Comparison of ENCODE assay signal across 1 cellular context in the genomic region with DNA sequence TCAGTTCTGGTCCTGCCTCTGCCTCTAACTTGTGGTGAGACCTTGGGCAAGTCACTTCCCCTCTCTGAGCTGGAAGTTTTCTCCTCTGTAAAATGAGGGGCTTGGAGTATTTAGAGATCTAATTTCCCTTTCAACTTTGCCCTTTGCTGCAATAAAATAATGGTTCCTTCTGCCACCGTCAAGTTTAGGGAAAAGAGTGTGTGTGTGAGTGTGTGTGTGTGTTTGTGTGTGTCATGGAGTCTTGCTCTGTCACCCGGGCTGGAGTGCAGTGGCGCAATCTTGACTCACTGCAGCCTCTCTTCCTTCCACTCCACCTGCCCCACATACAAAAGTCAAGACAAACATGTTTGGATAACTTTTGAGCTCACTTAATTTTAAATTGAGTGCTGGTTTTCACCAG.
A peak's percentile ranks its signal among the peaks of the same experiment; 100 is the strongest.
TF ChIP-seq lines count a peak whose summit lies in the region.

No MANE protein-coding gene starts in this region.

TF ChIP-seq in HepG2, 621 proteins besides CTCF, POLR2A, EP300 and RAD21 (continued from another document and continues in another):
- TF ChIP-seq CBX2 (IDR thresholded peaks at IDR 0.05; ENCODE audit: low read depth, low read length) (no peak), CBX2 (CRISPR knock-in tag; IDR thresholded peaks at IDR 0.05; ENCODE audit: low read depth) (no peak), REL (CRISPR knock-in tag; conservative IDR thresholded peaks at IDR 0.05) (no peak), ZC3H13 (CRISPR knock-in tag; IDR thresholded peaks at IDR 0.05) (no peak), ZMYM2 (CRISPR knock-in tag; IDR thresholded peaks at IDR 0.05) (no peak), ZNF234 (CRISPR knock-in tag; conservative IDR thresholded peaks at IDR 0.05) (no peak), PHF5A (CRISPR knock-in tag; IDR thresholded peaks at IDR 0.05; ENCODE audit: low read depth, unreplicated experiment) (peak; percentile 29), SNAI1 (CRISPR knock-in tag; IDR thresholded peaks at IDR 0.05; ENCODE audit: borderline replicate concordance) (no peak), GATAD2A (CRISPR knock-in tag; IDR thresholded peaks at IDR 0.05) (peak; percentile 79), FOXK1 (CRISPR knock-in tag; IDR thresholded peaks at IDR 0.05; ENCODE audit: borderline replicate concordance, low read depth) (no peak), YY1 (IDR thresholded peaks at IDR 0.05; ENCODE audit: insufficient read depth, insufficient replicate concordance, low read depth, low read length) (peak; percentile 3), TAF1 (CRISPR knock-in tag; IDR thresholded peaks at IDR 0.05) (no peak), ZNF670 (CRISPR knock-in tag; IDR thresholded peaks at IDR 0.05; ENCODE audit: borderline replicate concordance) (no peak), ATF6 (CRISPR knock-in tag; conservative IDR thresholded peaks at IDR 0.05) (no peak), RBFOX2 (IDR thresholded peaks at IDR 0.05; ENCODE audit: low read depth, low read length) (no peak), ZNF280D (CRISPR knock-in tag; IDR thresholded peaks at IDR 0.05) (0 out of 2 replicates have a peak, but pooled peaks have one; percentile 33), ZBTB21 (CRISPR knock-in tag; IDR thresholded peaks at IDR 0.05) (no peak), ZNF883 (CRISPR knock-in tag; IDR thresholded peaks at IDR 0.05; ENCODE audit: not compliant biosample characterization) (no peak), NFE2 (CRISPR knock-in tag; IDR thresholded peaks at IDR 0.05) (no peak), RARG (CRISPR knock-in tag; IDR thresholded peaks at IDR 0.05; ENCODE audit: low read depth) (no peak), U2AF1 (optimal IDR thresholded peaks at IDR 0.05; ENCODE audit: low read depth, low read length) (no peak), U2AF2 (IDR thresholded peaks at IDR 0.05; ENCODE audit: low read depth, low read length) (no peak), ZMAT5 (CRISPR knock-in tag; IDR thresholded peaks at IDR 0.05; ENCODE audit: borderline replicate concordance, low read depth) (no peak), ZNF674 (CRISPR knock-in tag; IDR thresholded peaks at IDR 0.05; ENCODE audit: low read depth) (no peak), CHCHD3 (CRISPR knock-in tag; IDR thresholded peaks at IDR 0.05) (no peak), CHD4 (IDR thresholded peaks at IDR 0.05; ENCODE audit: borderline replicate concordance, low read length) (peak; percentile 77; the same call in 1 of the 2 replicates), TSC22D2 (CRISPR knock-in tag; IDR thresholded peaks at IDR 0.05; ENCODE audit: borderline replicate concordance) (no peak), ZNF562 (CRISPR knock-in tag; IDR thresholded peaks at IDR 0.05; ENCODE audit: borderline replicate concordance) (no peak), ZNF432 (CRISPR knock-in tag; IDR thresholded peaks at IDR 0.05; ENCODE audit: borderline replicate concordance) (no peak), DR1 (CRISPR knock-in tag; IDR thresholded peaks at IDR 0.05) (no peak), ZEB1 (IDR thresholded peaks at IDR 0.05; ENCODE audit: insufficient replicate concordance, low read depth) (no peak), ZNF570 (CRISPR knock-in tag; IDR thresholded peaks at IDR 0.05; ENCODE audit: borderline replicate concordance) (no peak)
- TF ChIP-seq, protein P1, sequence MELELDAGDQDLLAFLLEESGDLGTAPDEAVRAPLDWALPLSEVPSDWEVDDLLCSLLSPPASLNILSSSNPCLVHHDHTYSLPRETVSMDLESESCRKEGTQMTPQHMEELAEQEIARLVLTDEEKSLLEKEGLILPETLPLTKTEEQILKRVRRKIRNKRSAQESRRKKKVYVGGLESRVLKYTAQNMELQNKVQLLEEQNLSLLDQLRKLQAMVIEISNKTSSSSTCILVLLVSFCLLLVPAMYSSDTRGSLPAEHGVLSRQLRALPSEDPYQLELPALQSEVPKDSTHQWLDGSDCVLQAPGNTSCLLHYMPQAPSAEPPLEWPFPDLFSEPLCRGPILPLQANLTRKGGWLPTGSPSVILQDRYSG (CRISPR knock-in tag; IDR thresholded peaks at IDR 0.05) = no peak
- TF ChIP-seq, protein P2, sequence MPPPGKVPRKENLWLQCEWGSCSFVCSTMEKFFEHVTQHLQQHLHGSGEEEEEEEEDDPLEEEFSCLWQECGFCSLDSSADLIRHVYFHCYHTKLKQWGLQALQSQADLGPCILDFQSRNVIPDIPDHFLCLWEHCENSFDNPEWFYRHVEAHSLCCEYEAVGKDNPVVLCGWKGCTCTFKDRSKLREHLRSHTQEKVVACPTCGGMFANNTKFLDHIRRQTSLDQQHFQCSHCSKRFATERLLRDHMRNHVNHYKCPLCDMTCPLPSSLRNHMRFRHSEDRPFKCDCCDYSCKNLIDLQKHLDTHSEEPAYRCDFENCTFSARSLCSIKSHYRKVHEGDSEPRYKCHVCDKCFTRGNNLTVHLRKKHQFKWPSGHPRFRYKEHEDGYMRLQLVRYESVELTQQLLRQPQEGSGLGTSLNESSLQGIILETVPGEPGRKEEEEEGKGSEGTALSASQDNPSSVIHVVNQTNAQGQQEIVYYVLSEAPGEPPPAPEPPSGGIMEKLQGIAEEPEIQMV (CRISPR knock-in tag; IDR thresholded peaks at IDR 0.05; ENCODE audit: low read depth) = no peak
- TF ChIP-seq, protein P3, sequence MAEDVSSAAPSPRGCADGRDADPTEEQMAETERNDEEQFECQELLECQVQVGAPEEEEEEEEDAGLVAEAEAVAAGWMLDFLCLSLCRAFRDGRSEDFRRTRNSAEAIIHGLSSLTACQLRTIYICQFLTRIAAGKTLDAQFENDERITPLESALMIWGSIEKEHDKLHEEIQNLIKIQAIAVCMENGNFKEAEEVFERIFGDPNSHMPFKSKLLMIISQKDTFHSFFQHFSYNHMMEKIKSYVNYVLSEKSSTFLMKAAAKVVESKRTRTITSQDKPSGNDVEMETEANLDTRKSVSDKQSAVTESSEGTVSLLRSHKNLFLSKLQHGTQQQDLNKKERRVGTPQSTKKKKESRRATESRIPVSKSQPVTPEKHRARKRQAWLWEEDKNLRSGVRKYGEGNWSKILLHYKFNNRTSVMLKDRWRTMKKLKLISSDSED (CRISPR knock-in tag; IDR thresholded peaks at IDR 0.05) = no peak
- TF ChIP-seq, protein P4, sequence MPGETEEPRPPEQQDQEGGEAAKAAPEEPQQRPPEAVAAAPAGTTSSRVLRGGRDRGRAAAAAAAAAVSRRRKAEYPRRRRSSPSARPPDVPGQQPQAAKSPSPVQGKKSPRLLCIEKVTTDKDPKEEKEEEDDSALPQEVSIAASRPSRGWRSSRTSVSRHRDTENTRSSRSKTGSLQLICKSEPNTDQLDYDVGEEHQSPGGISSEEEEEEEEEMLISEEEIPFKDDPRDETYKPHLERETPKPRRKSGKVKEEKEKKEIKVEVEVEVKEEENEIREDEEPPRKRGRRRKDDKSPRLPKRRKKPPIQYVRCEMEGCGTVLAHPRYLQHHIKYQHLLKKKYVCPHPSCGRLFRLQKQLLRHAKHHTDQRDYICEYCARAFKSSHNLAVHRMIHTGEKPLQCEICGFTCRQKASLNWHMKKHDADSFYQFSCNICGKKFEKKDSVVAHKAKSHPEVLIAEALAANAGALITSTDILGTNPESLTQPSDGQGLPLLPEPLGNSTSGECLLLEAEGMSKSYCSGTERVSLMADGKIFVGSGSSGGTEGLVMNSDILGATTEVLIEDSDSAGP (CRISPR knock-in tag; IDR thresholded peaks at IDR 0.05; ENCODE audit: borderline replicate concordance) = no peak
- TF ChIP-seq, protein P5, sequence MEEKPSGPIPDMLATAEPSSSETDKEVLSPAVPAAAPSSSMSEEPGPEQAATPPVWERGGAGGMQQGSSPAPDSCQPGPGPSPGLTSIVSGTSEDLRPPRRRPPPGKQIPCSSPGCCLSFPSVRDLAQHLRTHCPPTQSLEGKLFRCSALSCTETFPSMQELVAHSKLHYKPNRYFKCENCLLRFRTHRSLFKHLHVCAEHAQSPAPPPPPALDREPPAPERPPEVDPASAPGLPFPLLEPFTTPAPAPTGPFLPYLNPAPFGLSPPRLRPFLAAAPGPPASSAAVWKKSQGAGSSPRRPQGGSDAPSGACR (CRISPR knock-in tag; IDR thresholded peaks at IDR 0.05) = peak; percentile 80
- TF ChIP-seq, protein P6, sequence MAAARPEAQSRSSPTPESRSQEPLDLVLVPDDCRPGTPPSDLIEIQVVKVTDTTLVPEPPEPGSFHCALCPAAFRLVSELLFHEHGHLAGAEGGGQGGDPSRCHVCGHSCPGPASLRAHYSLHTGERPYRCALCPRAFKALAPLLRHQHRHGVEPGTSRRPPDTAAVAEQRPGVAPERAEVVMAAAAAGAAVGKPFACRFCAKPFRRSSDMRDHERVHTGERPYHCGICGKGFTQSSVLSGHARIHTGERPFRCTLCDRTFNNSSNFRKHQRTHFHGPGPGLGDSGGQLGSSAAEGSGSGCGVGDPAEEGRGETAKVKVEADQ (CRISPR knock-in tag; IDR thresholded peaks at IDR 0.05; ENCODE audit: borderline replicate concordance) = peak; percentile 23; the same call in 1 of the 2 replicates
- TF ChIP-seq, protein P7, sequence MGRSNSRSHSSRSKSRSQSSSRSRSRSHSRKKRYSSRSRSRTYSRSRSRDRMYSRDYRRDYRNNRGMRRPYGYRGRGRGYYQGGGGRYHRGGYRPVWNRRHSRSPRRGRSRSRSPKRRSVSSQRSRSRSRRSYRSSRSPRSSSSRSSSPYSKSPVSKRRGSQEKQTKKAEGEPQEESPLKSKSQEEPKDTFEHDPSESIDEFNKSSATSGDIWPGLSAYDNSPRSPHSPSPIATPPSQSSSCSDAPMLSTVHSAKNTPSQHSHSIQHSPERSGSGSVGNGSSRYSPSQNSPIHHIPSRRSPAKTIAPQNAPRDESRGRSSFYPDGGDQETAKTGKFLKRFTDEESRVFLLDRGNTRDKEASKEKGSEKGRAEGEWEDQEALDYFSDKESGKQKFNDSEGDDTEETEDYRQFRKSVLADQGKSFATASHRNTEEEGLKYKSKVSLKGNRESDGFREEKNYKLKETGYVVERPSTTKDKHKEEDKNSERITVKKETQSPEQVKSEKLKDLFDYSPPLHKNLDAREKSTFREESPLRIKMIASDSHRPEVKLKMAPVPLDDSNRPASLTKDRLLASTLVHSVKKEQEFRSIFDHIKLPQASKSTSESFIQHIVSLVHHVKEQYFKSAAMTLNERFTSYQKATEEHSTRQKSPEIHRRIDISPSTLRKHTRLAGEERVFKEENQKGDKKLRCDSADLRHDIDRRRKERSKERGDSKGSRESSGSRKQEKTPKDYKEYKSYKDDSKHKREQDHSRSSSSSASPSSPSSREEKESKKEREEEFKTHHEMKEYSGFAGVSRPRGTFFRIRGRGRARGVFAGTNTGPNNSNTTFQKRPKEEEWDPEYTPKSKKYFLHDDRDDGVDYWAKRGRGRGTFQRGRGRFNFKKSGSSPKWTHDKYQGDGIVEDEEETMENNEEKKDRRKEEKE (IDR thresholded peaks at IDR 0.05) = no peak
